In the genomic region with DNA sequence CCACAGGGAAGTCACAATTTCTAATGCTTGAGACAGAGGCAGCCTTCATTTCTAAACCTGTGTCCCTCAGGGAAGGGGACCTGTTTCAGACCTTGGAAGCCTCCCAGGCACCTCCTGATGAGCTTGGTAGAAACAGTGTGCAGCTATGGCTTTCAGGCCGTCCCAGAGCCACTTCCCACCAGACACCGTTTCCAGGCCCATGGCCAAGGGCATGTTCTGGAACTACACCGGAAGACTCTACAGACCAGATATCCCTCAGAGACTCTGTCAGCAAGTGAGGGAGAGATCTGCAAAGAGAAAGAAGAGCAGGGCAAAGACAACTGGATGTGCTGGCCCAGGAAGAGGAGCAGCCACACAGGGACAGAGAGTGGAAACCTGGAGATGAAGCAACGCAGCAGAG, we compare ENCODE assay signal across 3 cellular contexts.
TF ChIP-seq lines count a peak whose summit lies in the region.

No MANE protein-coding gene starts in this region.

TF ChIP-seq in SK-N-SH, 30 proteins besides CTCF, POLR2A, EP300 and RAD21:
- TF ChIP-seq SIN3A (IDR thresholded peaks at IDR 0.05; ENCODE audit: borderline replicate concordance, low read depth, low read length) (no peak), RCOR1 (IDR thresholded peaks at IDR 0.05; ENCODE audit: low read length) (peak; percentile 64; the same call in 1 of the 2 replicates)

TF ChIP-seq in SK-N-SH treated with all-trans-retinoic acid at 6 μM for 48 hours, 23 proteins besides CTCF, POLR2A, EP300 and RAD21:
- no peak for TF ChIP-seq ISL1 (CRISPR knock-in tag; IDR thresholded peaks at IDR 0.05)
- no peak for TF ChIP-seq TCF4 (CRISPR knock-in tag; IDR thresholded peaks at IDR 0.05; ENCODE audit: borderline replicate concordance)
- no peak for TF ChIP-seq SNAI2 (CRISPR knock-in tag; IDR thresholded peaks at IDR 0.05)
- no peak for TF ChIP-seq TOX (CRISPR knock-in tag; IDR thresholded peaks at IDR 0.05; ENCODE audit: borderline replicate concordance)
- TF ChIP-seq, protein P1, sequence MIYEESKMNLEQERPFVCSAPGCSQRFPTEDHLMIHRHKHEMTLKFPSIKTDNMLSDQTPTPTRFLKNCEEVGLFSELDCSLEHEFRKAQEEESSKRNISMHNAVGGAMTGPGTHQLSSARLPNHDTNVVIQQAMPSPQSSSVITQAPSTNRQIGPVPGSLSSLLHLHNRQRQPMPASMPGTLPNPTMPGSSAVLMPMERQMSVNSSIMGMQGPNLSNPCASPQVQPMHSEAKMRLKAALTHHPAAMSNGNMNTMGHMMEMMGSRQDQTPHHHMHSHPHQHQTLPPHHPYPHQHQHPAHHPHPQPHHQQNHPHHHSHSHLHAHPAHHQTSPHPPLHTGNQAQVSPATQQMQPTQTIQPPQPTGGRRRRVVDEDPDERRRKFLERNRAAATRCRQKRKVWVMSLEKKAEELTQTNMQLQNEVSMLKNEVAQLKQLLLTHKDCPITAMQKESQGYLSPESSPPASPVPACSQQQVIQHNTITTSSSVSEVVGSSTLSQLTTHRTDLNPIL (CRISPR knock-in tag; IDR thresholded peaks at IDR 0.05; ENCODE audit: low read depth), result no peak
- TF ChIP-seq, protein P2, sequence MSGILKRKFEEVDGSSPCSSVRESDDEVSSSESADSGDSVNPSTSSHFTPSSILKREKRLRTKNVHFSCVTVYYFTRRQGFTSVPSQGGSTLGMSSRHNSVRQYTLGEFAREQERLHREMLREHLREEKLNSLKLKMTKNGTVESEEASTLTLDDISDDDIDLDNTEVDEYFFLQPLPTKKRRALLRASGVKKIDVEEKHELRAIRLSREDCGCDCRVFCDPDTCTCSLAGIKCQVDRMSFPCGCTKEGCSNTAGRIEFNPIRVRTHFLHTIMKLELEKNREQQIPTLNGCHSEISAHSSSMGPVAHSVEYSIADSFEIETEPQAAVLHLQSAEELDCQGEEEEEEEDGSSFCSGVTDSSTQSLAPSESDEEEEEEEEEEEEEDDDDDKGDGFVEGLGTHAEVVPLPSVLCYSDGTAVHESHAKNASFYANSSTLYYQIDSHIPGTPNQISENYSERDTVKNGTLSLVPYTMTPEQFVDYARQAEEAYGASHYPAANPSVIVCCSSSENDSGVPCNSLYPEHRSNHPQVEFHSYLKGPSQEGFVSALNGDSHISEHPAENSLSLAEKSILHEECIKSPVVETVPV (CRISPR knock-in tag; IDR thresholded peaks at IDR 0.05), result no peak
- no peak for TF ChIP-seq ZC3H10 (CRISPR knock-in tag; IDR thresholded peaks at IDR 0.05)
- TF ChIP-seq OSR1 (CRISPR knock-in tag; IDR thresholded peaks at IDR 0.05), result no peak

TF ChIP-seq in H1, 55 proteins besides CTCF, POLR2A, EP300 and RAD21:
- no peak for TF ChIP-seq NRF1 (IDR thresholded peaks at IDR 0.05; ENCODE audit: low read depth, low read length)
- TF ChIP-seq CEBPB (IDR thresholded peaks at IDR 0.05; ENCODE audit: low read depth, low read length), result no peak
- no peak for TF ChIP-seq RBBP5 (IDR thresholded peaks at IDR 0.05; ENCODE audit: borderline replicate concordance, low read depth, low read length)
- TF ChIP-seq CBX8 (IDR thresholded peaks at IDR 0.05; ENCODE audit: borderline replicate concordance, low read depth, low read length), result no peak
- TF ChIP-seq SUZ12 (IDR thresholded peaks at IDR 0.05; ENCODE audit: low read length), result no peak
TF ChIP-seq in H1: peak in this region for 0.
